ENCODE assay signal across 7 cellular contexts in the genomic region with DNA sequence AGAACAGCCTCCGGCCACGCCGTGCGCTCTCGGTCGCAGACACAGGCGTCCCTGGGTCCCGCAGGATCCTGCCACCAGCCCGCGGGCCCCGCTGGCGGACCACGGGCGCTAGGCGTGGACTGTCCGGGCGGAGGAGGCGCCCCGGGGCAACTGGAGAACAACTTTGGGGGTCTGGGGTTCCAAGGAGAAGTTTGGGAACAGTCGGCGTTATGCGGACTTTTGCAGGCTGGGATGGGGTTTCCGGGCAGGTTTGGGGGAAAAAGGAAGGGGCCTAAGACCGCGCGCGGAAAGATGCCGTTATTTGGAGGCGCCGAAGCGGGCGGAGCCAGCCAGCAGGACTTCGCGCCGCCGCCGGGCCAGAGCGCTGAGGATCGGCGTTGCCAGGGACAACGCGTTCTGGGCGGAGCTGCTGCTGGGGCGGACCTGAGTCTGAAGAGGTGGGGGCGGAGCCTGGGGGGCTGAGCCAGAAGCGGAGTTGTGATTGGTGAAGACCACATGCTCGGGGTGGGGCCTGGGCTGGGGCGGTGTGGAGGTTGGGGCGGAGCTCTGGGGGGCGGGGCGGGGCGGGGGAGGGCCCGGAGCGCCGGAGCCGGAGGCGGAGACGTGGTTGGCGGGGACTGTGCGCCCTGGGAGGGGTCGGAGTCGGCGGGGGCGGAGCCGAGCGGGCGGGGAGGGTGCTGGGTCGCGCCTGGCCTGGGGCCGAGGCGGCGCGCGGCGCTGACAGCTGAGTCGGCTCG. TPM values are rescaled to one million over a fixed set of nuclear protein-coding genes. Genes with fewer than 3 reads are reported as not detected.
DNase-seq lines count a peak whose midpoint lies in the region; ATAC-seq and TF ChIP-seq lines count a peak whose summit lies in the region.

CYP46A1 (plus strand) TSS at position 680 of the 737 bp plus-strand sequence. CDS start 120 bp downstream, outside the sequence.

- WGBS in hepatocyte (ENCODE audit: low lambda C conversion rate, missing lambda C conversion rate): 1% methylated on average over 45 of the region's 77 CpGs

- no peaks in the 10 kb centered on the region for H3K79me2 ChIP-seq in hepatocyte

- no peaks in the 10 kb centered on the region for H3K36me3 ChIP-seq in hepatocyte (replicated peaks; ENCODE audit: insufficient read depth, low read depth)

- H3K4me1 ChIP-seq in hepatocyte (ENCODE audit: insufficient read depth): peaks cover 7% of the 10 kb centered on the region

- in situ Hi-C loops in astrocyte of the cerebellum (cut with HindIII; ENCODE audit: low sequenced_read_pairs): no loop called here

- H3K9me3 ChIP-seq in hepatocyte (ENCODE audit: low read depth): no peaks in the 10 kb centered on the region

- peak; percentile 90 for DNase-seq in NCI-H2029 (lab: John Stamatoyannopoulos, UW)
- peak; percentile 99 for DNase-seq in T-helper 9 cell
- peak; percentile 98 for DNase-seq in astrocyte of the cerebellum (ENCODE audit: low read depth)
- peak; percentile 100 for DNase-seq in hepatocyte (ENCODE audit: low spot score)
- peak; percentile 98 for DNase-seq in retina

- H3K27ac ChIP-seq in hepatocyte: peak within 1 kb of the TSS; percentile 89

- TF ChIP-seq CTCF in astrocyte of the cerebellum (IDR thresholded peaks at IDR 0.05; ENCODE audit: low read depth, low read length, missing control alignments) (no peak), hepatocyte (IDR thresholded peaks at IDR 0.05; ENCODE audit: poor library complexity) (no peak)

- H2AFZ ChIP-seq in hepatocyte: peak within 1 kb of the TSS; percentile 91

- H3K4me2 ChIP-seq in hepatocyte: peak within 1 kb of the TSS; percentile 99

- H3K9me2 ChIP-seq in hepatocyte (replicated peaks; ENCODE audit: insufficient read depth): no peaks in the 10 kb centered on the region

- peak; percentile 84 for ATAC-seq in GM18508 (IDR thresholded peaks at IDR 0.05; ENCODE audit: insufficient read depth, unreplicated experiment)
- ATAC-seq in HG02981 (IDR thresholded peaks at IDR 0.05; ENCODE audit: unreplicated experiment): peak; percentile 94

- H4K20me1 ChIP-seq in hepatocyte (ENCODE audit: insufficient read depth, poor library complexity, severe bottlenecking): no peaks in the 10 kb centered on the region

- H3K27me3 ChIP-seq in hepatocyte: peaks cover 3% of the 10 kb centered on the region

- H3K4me3 ChIP-seq in astrocyte of the cerebellum (ENCODE audit: low read depth, low read length): peak within 1 kb of the TSS; percentile 93
- peak within 1 kb of the TSS; percentile 78 for H3K4me3 ChIP-seq in hepatocyte

RNA-seq across cellular contexts. Expression of gene CYP46A1, which starts in this region (rescaled TPM):
- total RNA-seq in hepatocyte: 0.12 and 0.47 TPM in 2 replicates
- 1.7 and 2.3 TPM in 2 replicates for polyA plus RNA-seq in hepatocyte

Comparison
In these comparisons a context has a peak if more than half of its experiments do, and no peak if none do; other contexts are left out.
1. Peak in every context shown above with its lines: DNase-seq, ATAC-seq, H3K4me3 ChIP-seq and H3K27ac ChIP-seq.